ENCODE assay signal across 1 cellular context in the genomic region with DNA sequence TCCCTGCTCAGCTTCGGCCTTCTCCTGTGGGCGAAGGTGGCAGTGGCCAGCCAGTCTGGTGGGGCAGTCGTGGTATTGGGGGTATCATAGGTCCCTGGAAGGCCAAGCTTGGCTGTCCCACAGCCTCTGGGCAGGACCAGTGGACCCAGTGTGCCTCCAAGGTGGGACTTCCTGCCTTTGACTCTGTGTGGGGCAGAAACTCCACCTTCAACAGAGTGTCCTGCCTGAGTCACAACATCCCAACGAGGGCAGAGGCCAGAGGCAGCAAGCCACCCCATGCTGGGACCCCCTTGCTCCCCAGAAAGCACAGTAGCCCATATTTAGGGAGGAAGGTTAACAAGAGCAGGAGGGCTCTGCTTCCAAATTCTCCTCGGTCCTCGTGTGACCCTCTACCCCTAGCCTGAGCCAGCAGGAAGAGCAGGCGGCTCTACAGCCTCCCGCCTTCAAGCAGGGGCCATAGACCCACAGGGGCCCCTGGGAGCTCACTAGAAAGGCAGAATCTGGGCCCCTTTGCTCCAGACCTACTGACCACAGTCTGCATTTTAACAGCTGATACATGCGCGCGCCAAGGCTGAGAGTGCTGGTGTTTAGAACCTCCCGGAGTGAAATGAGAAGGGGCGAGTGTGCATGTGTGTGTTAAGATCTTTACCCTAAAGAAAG.
TF ChIP-seq lines count a peak whose summit lies in the region.

No MANE protein-coding gene starts in this region.

TF ChIP-seq in HepG2, 621 proteins besides CTCF, POLR2A, EP300 and RAD21 (continued from another document and continues in another):
- TF ChIP-seq, protein P1, sequence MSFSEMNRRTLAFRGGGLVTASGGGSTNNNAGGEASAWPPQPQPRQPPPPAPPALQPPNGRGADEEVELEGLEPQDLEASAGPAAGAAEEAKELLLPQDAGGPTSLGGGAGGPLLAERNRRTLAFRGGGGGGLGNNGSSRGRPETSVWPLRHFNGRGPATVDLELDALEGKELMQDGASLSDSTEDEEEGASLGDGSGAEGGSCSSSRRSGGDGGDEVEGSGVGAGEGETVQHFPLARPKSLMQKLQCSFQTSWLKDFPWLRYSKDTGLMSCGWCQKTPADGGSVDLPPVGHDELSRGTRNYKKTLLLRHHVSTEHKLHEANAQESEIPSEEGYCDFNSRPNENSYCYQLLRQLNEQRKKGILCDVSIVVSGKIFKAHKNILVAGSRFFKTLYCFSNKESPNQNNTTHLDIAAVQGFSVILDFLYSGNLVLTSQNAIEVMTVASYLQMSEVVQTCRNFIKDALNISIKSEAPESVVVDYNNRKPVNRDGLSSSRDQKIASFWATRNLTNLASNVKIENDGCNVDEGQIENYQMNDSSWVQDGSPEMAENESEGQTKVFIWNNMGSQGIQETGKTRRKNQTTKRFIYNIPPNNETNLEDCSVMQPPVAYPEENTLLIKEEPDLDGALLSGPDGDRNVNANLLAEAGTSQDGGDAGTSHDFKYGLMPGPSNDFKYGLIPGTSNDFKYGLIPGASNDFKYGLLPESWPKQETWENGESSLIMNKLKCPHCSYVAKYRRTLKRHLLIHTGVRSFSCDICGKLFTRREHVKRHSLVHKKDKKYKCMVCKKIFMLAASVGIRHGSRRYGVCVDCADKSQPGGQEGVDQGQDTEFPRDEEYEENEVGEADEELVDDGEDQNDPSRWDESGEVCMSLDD (CRISPR knock-in tag; IDR thresholded peaks at IDR 0.05; ENCODE audit: borderline replicate concordance): no peak
- TF ChIP-seq ZNF251 (CRISPR knock-in tag; IDR thresholded peaks at IDR 0.05) (no peak), ZNF331 (CRISPR knock-in tag; IDR thresholded peaks at IDR 0.05) (no peak), ZMAT3 (CRISPR knock-in tag; conservative IDR thresholded peaks at IDR 0.05) (0 out of 2 replicates have a peak, but pooled peaks have one; percentile 1), ZSCAN12 (CRISPR knock-in tag; IDR thresholded peaks at IDR 0.05) (no peak), ZNF781 (CRISPR knock-in tag; IDR thresholded peaks at IDR 0.05; ENCODE audit: borderline replicate concordance, not compliant biosample characterization) (no peak), ZSCAN9 (CRISPR knock-in tag; IDR thresholded peaks at IDR 0.05; ENCODE audit: borderline replicate concordance) (no peak), ZNF614 (CRISPR knock-in tag; IDR thresholded peaks at IDR 0.05; ENCODE audit: borderline replicate concordance) (no peak), IKZF4 (CRISPR knock-in tag; IDR thresholded peaks at IDR 0.05; ENCODE audit: borderline replicate concordance, low read depth, not compliant biosample characterization) (peak; percentile 27), RCOR2 (CRISPR knock-in tag; IDR thresholded peaks at IDR 0.05) (no peak), PRMT3 (CRISPR knock-in tag; IDR thresholded peaks at IDR 0.05; ENCODE audit: borderline replicate concordance, low read depth) (no peak), RFX5 (IDR thresholded peaks at IDR 0.05; ENCODE audit: low read depth, low read length) (no peak), TEAD2 (CRISPR knock-in tag; IDR thresholded peaks at IDR 0.05) (no peak), FIP1L1 (IDR thresholded peaks at IDR 0.05; ENCODE audit: borderline replicate concordance, insufficient read depth, low read depth, low read length) (no peak), NFYB (CRISPR knock-in tag; IDR thresholded peaks at IDR 0.05) (no peak), FOXJ3 (CRISPR knock-in tag; IDR thresholded peaks at IDR 0.05; ENCODE audit: borderline replicate concordance) (no peak), HDAC6 (IDR thresholded peaks at IDR 0.05; ENCODE audit: low read depth, low read length) (no peak), ZNF264 (CRISPR knock-in tag; IDR thresholded peaks at IDR 0.05) (no peak)
- TF ChIP-seq, protein P2, sequence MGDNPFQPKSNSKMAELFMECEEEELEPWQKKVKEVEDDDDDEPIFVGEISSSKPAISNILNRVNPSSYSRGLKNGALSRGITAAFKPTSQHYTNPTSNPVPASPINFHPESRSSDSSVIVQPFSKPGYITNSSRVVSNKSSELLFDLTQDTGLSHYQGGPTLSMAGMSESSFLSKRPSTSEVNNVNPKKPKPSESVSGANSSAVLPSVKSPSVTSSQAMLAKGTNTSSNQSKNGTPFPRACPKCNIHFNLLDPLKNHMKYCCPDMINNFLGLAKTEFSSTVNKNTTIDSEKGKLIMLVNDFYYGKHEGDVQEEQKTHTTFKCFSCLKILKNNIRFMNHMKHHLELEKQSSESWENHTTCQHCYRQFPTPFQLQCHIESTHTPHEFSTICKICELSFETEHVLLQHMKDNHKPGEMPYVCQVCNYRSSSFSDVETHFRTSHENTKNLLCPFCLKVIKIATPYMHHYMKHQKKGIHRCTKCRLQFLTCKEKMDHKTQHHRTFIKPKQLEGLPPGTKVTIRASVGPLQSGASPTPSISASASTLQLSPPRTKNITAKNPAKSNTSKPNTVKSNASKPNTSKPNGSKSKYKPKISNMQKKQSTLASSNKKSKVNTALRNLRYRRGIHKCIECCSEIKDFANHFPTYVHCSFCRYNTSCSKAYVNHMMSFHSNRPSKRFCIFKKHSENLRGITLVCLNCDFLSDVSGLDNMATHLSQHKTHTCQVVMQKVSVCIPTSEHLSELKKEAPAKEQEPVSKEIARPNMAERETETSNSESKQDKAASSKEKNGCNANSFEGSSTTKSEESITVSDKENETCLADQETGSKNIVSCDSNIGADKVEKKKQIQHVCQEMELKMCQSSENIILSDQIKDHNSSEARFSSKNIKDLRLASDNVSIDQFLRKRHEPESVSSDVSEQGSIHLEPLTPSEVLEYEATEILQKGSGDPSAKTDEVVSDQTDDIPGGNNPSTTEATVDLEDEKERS (CRISPR knock-in tag; IDR thresholded peaks at IDR 0.05): no peak
- TF ChIP-seq, protein P3, sequence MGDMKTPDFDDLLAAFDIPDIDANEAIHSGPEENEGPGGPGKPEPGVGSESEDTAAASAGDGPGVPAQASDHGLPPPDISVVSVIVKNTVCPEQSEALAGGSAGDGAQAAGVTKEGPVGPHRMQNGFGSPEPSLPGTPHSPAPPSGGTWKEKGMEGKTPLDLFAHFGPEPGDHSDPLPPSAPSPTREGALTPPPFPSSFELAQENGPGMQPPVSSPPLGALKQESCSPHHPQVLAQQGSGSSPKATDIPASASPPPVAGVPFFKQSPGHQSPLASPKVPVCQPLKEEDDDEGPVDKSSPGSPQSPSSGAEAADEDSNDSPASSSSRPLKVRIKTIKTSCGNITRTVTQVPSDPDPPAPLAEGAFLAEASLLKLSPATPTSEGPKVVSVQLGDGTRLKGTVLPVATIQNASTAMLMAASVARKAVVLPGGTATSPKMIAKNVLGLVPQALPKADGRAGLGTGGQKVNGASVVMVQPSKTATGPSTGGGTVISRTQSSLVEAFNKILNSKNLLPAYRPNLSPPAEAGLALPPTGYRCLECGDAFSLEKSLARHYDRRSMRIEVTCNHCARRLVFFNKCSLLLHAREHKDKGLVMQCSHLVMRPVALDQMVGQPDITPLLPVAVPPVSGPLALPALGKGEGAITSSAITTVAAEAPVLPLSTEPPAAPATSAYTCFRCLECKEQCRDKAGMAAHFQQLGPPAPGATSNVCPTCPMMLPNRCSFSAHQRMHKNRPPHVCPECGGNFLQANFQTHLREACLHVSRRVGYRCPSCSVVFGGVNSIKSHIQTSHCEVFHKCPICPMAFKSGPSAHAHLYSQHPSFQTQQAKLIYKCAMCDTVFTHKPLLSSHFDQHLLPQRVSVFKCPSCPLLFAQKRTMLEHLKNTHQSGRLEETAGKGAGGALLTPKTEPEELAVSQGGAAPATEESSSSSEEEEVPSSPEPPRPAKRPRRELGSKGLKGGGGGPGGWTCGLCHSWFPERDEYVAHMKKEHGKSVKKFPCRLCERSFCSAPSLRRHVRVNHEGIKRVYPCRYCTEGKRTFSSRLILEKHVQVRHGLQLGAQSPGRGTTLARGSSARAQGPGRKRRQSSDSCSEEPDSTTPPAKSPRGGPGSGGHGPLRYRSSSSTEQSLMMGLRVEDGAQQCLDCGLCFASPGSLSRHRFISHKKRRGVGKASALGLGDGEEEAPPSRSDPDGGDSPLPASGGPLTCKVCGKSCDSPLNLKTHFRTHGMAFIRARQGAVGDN (CRISPR knock-in tag; IDR thresholded peaks at IDR 0.05): peak; percentile 47
- TF ChIP-seq, protein P4, sequence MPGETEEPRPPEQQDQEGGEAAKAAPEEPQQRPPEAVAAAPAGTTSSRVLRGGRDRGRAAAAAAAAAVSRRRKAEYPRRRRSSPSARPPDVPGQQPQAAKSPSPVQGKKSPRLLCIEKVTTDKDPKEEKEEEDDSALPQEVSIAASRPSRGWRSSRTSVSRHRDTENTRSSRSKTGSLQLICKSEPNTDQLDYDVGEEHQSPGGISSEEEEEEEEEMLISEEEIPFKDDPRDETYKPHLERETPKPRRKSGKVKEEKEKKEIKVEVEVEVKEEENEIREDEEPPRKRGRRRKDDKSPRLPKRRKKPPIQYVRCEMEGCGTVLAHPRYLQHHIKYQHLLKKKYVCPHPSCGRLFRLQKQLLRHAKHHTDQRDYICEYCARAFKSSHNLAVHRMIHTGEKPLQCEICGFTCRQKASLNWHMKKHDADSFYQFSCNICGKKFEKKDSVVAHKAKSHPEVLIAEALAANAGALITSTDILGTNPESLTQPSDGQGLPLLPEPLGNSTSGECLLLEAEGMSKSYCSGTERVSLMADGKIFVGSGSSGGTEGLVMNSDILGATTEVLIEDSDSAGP (CRISPR knock-in tag; IDR thresholded peaks at IDR 0.05; ENCODE audit: borderline replicate concordance): no peak
- TF ChIP-seq, protein P5, sequence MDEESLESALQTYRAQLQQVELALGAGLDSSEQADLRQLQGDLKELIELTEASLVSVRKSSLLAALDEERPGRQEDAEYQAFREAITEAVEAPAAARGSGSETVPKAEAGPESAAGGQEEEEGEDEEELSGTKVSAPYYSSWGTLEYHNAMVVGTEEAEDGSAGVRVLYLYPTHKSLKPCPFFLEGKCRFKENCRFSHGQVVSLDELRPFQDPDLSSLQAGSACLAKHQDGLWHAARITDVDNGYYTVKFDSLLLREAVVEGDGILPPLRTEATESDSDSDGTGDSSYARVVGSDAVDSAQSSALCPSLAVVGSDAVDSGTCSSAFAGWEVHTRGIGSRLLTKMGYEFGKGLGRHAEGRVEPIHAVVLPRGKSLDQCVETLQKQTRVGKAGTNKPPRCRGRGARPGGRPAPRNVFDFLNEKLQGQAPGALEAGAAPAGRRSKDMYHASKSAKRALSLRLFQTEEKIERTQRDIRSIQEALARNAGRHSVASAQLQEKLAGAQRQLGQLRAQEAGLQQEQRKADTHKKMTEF (CRISPR knock-in tag; IDR thresholded peaks at IDR 0.05): no peak
- TF ChIP-seq, protein P6, sequence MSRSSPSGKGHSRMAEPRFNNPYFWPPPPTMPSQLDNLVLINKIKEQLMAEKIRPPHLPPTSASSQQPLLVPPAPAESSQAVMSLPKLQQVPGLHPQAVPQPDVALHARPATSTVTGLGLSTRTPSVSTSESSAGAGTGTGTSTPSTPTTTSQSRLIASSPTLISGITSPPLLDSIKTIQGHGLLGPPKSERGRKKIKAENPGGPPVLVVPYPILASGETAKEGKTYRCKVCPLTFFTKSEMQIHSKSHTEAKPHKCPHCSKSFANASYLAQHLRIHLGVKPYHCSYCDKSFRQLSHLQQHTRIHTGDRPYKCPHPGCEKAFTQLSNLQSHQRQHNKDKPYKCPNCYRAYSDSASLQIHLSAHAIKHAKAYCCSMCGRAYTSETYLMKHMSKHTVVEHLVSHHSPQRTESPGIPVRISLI (CRISPR knock-in tag; IDR thresholded peaks at IDR 0.05; ENCODE audit: borderline replicate concordance): no peak
- TF ChIP-seq, protein P7, sequence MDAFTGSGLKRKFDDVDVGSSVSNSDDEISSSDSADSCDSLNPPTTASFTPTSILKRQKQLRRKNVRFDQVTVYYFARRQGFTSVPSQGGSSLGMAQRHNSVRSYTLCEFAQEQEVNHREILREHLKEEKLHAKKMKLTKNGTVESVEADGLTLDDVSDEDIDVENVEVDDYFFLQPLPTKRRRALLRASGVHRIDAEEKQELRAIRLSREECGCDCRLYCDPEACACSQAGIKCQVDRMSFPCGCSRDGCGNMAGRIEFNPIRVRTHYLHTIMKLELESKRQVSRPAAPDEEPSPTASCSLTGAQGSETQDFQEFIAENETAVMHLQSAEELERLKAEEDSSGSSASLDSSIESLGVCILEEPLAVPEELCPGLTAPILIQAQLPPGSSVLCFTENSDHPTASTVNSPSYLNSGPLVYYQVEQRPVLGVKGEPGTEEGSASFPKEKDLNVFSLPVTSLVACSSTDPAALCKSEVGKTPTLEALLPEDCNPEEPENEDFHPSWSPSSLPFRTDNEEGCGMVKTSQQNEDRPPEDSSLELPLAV (CRISPR knock-in tag; conservative IDR thresholded peaks at IDR 0.05; ENCODE audit: low read depth): no peak
- TF ChIP-seq, protein P8, sequence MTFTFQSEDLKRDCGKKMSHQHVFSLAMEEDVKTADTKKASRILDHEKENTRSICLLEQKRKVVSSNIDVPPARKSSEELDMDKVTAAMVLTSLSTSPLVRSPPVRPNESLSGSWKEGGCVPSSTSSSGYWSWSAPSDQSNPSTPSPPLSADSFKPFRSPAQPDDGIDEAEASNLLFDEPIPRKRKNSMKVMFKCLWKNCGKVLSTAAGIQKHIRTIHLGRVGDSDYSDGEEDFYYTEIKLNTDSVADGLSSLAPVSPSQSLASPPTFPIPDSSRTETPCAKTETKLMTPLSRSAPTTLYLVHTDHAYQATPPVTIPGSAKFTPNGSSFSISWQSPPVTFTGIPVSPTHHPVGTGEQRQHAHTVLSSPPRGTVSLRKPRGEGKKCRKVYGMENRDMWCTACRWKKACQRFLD (CRISPR knock-in tag; IDR thresholded peaks at IDR 0.05; ENCODE audit: borderline replicate concordance): no peak
- TF ChIP-seq, protein P9, sequence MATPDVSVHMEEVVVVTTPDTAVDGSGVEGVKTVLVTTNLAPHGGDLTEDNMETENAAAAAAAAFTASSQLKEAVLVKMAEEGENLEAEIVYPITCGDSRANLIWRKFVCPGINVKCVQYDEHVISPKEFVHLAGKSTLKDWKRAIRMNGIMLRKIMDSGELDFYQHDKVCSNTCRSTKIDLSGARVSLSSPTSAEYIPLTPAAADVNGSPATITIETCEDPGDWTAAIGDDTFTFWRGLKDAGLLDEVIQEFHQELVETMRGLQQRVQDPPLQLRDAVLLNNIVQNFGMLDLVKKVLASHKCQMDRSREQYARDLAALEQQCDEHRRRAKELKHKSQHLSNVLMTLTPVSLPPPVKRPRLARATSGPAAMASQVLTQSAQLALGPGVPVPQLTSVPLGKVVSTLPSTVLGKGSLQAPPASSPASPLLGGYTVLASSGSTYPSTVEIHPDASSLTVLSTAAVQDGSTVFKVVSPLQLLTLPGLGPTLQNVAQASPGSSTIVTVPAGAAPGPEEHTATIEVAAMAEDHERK (CRISPR knock-in tag; IDR thresholded peaks at IDR 0.05; ENCODE audit: low read depth): no peak
- TF ChIP-seq, protein P10, sequence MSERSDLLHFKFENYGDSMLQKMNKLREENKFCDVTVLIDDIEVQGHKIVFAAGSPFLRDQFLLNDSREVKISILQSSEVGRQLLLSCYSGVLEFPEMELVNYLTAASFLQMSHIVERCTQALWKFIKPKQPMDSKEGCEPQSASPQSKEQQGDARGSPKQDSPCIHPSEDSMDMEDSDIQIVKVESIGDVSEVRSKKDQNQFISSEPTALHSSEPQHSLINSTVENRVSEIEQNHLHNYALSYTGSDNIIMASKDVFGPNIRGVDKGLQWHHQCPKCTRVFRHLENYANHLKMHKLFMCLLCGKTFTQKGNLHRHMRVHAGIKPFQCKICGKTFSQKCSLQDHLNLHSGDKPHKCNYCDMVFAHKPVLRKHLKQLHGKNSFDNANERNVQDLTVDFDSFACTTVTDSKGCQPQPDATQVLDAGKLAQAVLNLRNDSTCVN (CRISPR knock-in tag; IDR thresholded peaks at IDR 0.05; ENCODE audit: borderline replicate concordance): no peak
- TF ChIP-seq, protein P11, sequence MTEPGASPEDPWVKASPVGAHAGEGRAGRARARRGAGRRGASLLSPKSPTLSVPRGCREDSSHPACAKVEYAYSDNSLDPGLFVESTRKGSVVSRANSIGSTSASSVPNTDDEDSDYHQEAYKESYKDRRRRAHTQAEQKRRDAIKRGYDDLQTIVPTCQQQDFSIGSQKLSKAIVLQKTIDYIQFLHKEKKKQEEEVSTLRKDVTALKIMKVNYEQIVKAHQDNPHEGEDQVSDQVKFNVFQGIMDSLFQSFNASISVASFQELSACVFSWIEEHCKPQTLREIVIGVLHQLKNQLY (CRISPR knock-in tag; IDR thresholded peaks at IDR 0.05): no peak
